ENCODE assay signal across 25 cellular contexts in the genomic region with DNA sequence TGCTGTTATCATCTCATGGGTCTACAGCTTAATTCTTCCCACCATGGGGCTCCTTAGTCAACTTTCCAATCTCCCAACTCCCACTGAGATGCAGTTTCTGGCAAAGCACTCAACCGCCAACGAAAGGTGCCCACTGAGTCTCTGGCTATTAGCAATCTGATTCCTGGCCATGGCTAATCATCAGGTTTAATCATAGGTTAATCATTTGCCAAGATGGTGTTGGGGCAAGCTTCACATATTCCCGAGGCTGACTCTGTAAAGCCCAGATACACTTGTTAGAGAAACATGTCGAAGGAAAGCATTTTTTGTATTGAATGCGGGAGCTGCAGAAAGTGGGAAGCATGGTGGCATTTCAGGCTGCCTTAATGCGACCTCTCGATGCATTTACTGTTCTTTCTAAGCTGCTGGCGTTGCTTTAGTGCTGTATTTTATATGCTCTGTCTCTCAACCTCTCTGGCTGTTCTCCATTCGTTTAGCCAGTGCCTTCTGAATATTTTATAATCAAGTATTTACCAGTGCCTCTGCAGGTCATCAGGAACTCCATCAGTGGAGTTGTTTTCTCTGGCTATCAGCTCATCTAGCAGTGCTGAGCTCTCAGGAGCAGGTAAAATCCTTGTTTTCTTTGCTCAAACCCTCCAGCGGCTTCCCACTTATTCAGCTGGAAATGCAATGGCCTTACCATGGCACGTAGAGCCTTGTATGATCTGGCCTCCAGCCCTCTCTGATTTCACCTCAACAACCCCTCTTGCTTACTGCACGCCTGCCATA.
"Had no signal": no experiment of that assay in that cellular context is flagged by ENCODE, and none has a peak within 500 bp of the region (broad histone marks: within the 10 kb centered on the region; RNA-seq: fewer than 3 reads in every experiment).

No MANE protein-coding gene starts in this region.

- H3K4me3 Mint-ChIP-seq: activated CD4-positive, alpha-beta T cell treated with anti-CD3 and anti-CD28 coated beads, Interleukin-2, amount 10 ng/mL, durations not matched to agents 24 days and 14 days; activated CD8-positive, alpha-beta T cell treated with anti-CD3 and anti-CD28 coated beads for 36 hours; activated naive CD4-positive, alpha-beta T cell treated with anti-CD3 and anti-CD28 coated beads, Interleukin-2, amount 50 U/mL, for 24 hours; activated naive CD8-positive, alpha-beta T cell treated with anti-CD3 and anti-CD28 coated beads, Interleukin-2, amount 10 ng/mL, durations not matched to agents 7 days and 5 days; activated T-cell treated with anti-CD3 and anti-CD28 coated beads, Interleukin-2, amount 50 U/mL, for 72 hours; activated T-helper 17 cell treated with anti-CD3 and anti-CD28 coated beads, Interleukin-2, amount 50 U/mL, for 72 hours had no signal

- H3K27ac Mint-ChIP-seq: activated CD4-positive, alpha-beta T cell treated with anti-CD3 and anti-CD28 coated beads, Interleukin-2, amount 10 ng/mL, durations not matched to agents 24 days and 14 days; activated CD8-positive, alpha-beta T cell treated with anti-CD3 and anti-CD28 coated beads for 36 hours; activated naive CD4-positive, alpha-beta T cell treated with anti-CD3 and anti-CD28 coated beads, Interleukin-2, amount 50 U/mL, for 24 hours; activated naive CD8-positive, alpha-beta T cell treated with anti-CD3 and anti-CD28 coated beads, Interleukin-2, amount 10 ng/mL, durations not matched to agents 7 days and 5 days; activated T-cell treated with anti-CD3 and anti-CD28 coated beads, Interleukin-2, amount 50 U/mL, for 72 hours; activated T-helper 17 cell treated with anti-CD3 and anti-CD28 coated beads, Interleukin-2, amount 50 U/mL, for 72 hours had no signal

- H3K4me1 Mint-ChIP-seq: activated CD4-positive, alpha-beta T cell treated with anti-CD3 and anti-CD28 coated beads, Interleukin-2, amount 10 ng/mL, durations not matched to agents 24 days and 14 days; activated naive CD4-positive, alpha-beta T cell treated with anti-CD3 and anti-CD28 coated beads, Interleukin-2, amount 50 U/mL, for 24 hours; activated naive CD8-positive, alpha-beta T cell treated with anti-CD3 and anti-CD28 coated beads, Interleukin-2, amount 10 ng/mL, durations not matched to agents 7 days and 5 days had no signal

- H3K9me3 Mint-ChIP-seq: activated CD4-positive, alpha-beta T cell treated with anti-CD3 and anti-CD28 coated beads, Interleukin-2, amount 10 ng/mL, durations not matched to agents 24 days and 14 days; activated CD8-positive, alpha-beta T cell treated with anti-CD3 and anti-CD28 coated beads for 36 hours; activated naive CD4-positive, alpha-beta T cell treated with anti-CD3 and anti-CD28 coated beads, Interleukin-2, amount 50 U/mL, for 24 hours; activated naive CD8-positive, alpha-beta T cell treated with anti-CD3 and anti-CD28 coated beads, Interleukin-2, amount 10 ng/mL, durations not matched to agents 7 days and 5 days; activated T-cell treated with anti-CD3 and anti-CD28 coated beads, Interleukin-2, amount 50 U/mL, for 72 hours; activated T-helper 17 cell treated with anti-CD3 and anti-CD28 coated beads, Interleukin-2, amount 50 U/mL, for 72 hours had no signal

- H3K36me3 Mint-ChIP-seq: activated naive CD4-positive, alpha-beta T cell treated with anti-CD3 and anti-CD28 coated beads, Interleukin-2, amount 50 U/mL, for 24 hours; activated naive CD8-positive, alpha-beta T cell treated with anti-CD3 and anti-CD28 coated beads, Interleukin-2, amount 10 ng/mL, durations not matched to agents 7 days and 5 days had no signal

- DNase-seq: activated CD4-positive, alpha-beta T cell treated with anti-CD3 and anti-CD28 coated beads, Interleukin-2, amount 10 ng/mL, durations not matched to agents 24 days and 14 days; activated CD4-positive, alpha-beta T cell treated with anti-CD3 and anti-CD28 coated beads, Interleukin-2, amount 50 U/mL, for 4 hours; activated CD8-positive, alpha-beta T cell treated with anti-CD3 and anti-CD28 coated beads for 36 hours; activated gamma-delta T cell; activated naive CD4-positive, alpha-beta T cell treated with Interleukin-2 at 50 U/mL for 16 hours; activated naive CD8-positive, alpha-beta T cell treated with anti-CD3 and anti-CD28 coated beads, Interleukin-2, amount 10 ng/mL, durations not matched to agents 7 days and 5 days; activated T-cell treated with anti-CD3 and anti-CD28 coated beads, Interleukin-2, amount 50 U/mL, for 1 hour; activated T-cell treated with anti-CD3 and anti-CD28 coated beads, Interleukin-2, amount 50 U/mL, for 72 hours; amygdala; NCI-H1105; NCI-H1417 treated with DMSO at 0.1 percent for 48 hours; NCI-H1694 treated with DMSO at 0.1 percent for 48 hours; NCI-H2029; NCI-H345; NCI-H524 treated with DMSO at 0.1 percent for 48 hours; SHP77; SJCRH30; T1000 had no signal

- H3K27me3 Mint-ChIP-seq: activated CD8-positive, alpha-beta T cell treated with anti-CD3 and anti-CD28 coated beads for 36 hours; activated naive CD4-positive, alpha-beta T cell treated with anti-CD3 and anti-CD28 coated beads, Interleukin-2, amount 50 U/mL, for 24 hours; activated naive CD8-positive, alpha-beta T cell treated with anti-CD3 and anti-CD28 coated beads, Interleukin-2, amount 10 ng/mL, durations not matched to agents 7 days and 5 days; activated T-helper 17 cell treated with anti-CD3 and anti-CD28 coated beads, Interleukin-2, amount 50 U/mL, for 72 hours had no signal

- H3K27ac ChIP-seq: ascending aorta, cardiac muscle cell, KMS-11, SJCRH30, SK-N-MC had no signal

- H3K4me3 ChIP-seq: ascending aorta, cardiac muscle cell, SJCRH30, SK-N-MC had no signal

- ATAC-seq: activated CD8-positive, alpha-beta T cell treated with anti-CD3 and anti-CD28 coated beads for 36 hours; activated T-cell treated with anti-CD3 and anti-CD28 coated beads, Interleukin-2, amount 50 U/mL, for 72 hours; activated T-helper 17 cell treated with anti-CD3 and anti-CD28 coated beads, Interleukin-2, amount 50 U/mL, for 72 hours; Panc1 had no signal
